8 cellular contexts compared by ENCODE assay signal in the genomic region with DNA sequence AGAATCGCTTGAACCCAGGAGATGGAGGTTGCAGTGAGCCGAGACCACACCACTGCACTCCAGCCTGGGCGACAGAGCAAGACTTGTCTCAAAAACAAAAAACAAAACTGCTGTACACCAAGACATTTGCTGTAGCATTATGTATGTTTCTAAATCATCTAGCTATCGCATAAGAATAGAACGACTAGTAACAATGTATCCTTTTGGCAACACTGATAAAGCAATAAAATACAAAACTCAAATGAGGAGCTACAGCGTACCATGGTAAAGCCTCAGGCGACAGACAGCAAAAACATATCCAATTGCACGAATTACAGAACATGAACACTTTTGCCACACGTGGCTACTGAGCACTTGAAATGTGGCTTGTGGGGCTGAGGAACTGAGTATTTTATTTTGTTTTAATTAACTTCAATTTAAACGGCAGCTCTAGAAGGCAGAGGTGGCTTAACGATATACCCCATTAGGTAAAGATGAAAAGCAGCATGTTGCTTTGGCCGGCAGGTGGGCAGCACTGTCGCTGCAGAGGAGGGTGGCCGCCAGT. TPM values are rescaled to one million over a fixed set of nuclear protein-coding genes. Genes with fewer than 3 reads are reported as not detected.
DNase-seq lines count a peak whose midpoint lies in the region; TF ChIP-seq lines count a peak whose summit lies in the region.

No MANE protein-coding gene starts in this region.

- peaks cover 15 to 33% of the 10 kb centered on the region in 2 donors for H3K36me3 Mint-ChIP-seq in CD4-positive, alpha-beta memory T cell
- peaks cover 4% of the 10 kb centered on the region for H3K36me3 Mint-ChIP-seq in neural progenitor cell

- H3K9ac ChIP-seq in MM.1S (ENCODE audit: low read length), result no peak overlapping the region
- H3K9ac ChIP-seq in neural progenitor cell, result no peak overlapping the region

- H3K36me3 ChIP-seq in CD4-positive, alpha-beta memory T cell (ENCODE audit: insufficient read depth, low read length), result peaks cover 34% of the 10 kb centered on the region
- H3K36me3 ChIP-seq in MM.1S (replicated peaks; ENCODE audit: insufficient read depth, low read length) (no peaks in the 10 kb centered on the region), neural progenitor cell (no peaks in the 10 kb centered on the region)

- H3K27me3 ChIP-seq in CD4-positive, alpha-beta memory T cell (ENCODE audit: insufficient read depth, low read length), result no peaks in the 10 kb centered on the region
- H3K27me3 ChIP-seq in MM.1S (replicated peaks; ENCODE audit: insufficient read depth, low read length) (no peaks in the 10 kb centered on the region), neural progenitor cell (no peaks in the 10 kb centered on the region)

- peak overlapping the region; percentile 85 to 99 (median 97) for H3K4me3 Mint-ChIP-seq in CD4-positive, alpha-beta memory T cell
- peak overlapping the region; percentile 100 for H3K4me3 Mint-ChIP-seq in neural progenitor cell

- H3K27me3 Mint-ChIP-seq in CD4-positive, alpha-beta memory T cell, result no peaks in the 10 kb centered on the region
- H3K27me3 Mint-ChIP-seq in neural progenitor cell (ENCODE audit: insufficient read depth, low read depth), result peaks cover 2% of the 10 kb centered on the region

- TF ChIP-seq CTCF in MM.1S (IDR thresholded peaks at IDR 0.05; ENCODE audit: low read length), result no peak
- no peak for TF ChIP-seq CTCF in choroid plexus epithelial cell (conservative IDR thresholded peaks at IDR 0.05; ENCODE audit: low read depth, low read length)
- TF ChIP-seq CTCF in neural progenitor cell (IDR thresholded peaks at IDR 0.05), result no peak

- no peak overlapping the region for H3K27ac ChIP-seq in CD4-positive, alpha-beta memory T cell (ENCODE audit: low read depth, low read length)
- H3K27ac ChIP-seq in MM.1S (ENCODE audit: low read length) (no peak overlapping the region), neural progenitor cell (no peak overlapping the region)

- H3K4me1 Mint-ChIP-seq in CD4-positive, alpha-beta memory T cell, result peaks cover 24 to 62% (median 37%) of the 10 kb centered on the region in 4 donors
- H3K4me1 Mint-ChIP-seq in neural progenitor cell, result peaks cover 35% of the 10 kb centered on the region

- H3K4me2 ChIP-seq in MM.1S (ENCODE audit: low read depth, low read length) (peak overlapping the region; percentile 100), neural progenitor cell (peak overlapping the region; percentile 93)

- H3K9me3 Mint-ChIP-seq in CD4-positive, alpha-beta memory T cell, result no peaks in the 10 kb centered on the region
- no peaks in the 10 kb centered on the region for H3K9me3 Mint-ChIP-seq in neural progenitor cell

- no peak overlapping the region for H2AFZ ChIP-seq in MM.1S (ENCODE audit: low read length)
- no peak overlapping the region for H2AFZ ChIP-seq in neural progenitor cell (replicated peaks)

- H3F3A ChIP-seq in MM.1S (ENCODE audit: insufficient read depth, low read length), result peaks cover 37% of the 10 kb centered on the region
- H3F3A ChIP-seq in neural progenitor cell (ENCODE audit: low read depth), result peaks cover 18% of the 10 kb centered on the region

- CTCF ChIA-PET in CD4-positive, alpha-beta memory T cell (lab: Charles Lee; ENCODE audit: partially characterized antibody), result interaction anchor here (0.8 to 3.8 kb wide), 13 partner anchors 10 to 378 kb away, joined by 3 to 28 read pairs (median 4); a partner anchor contains a TSS

- H3K79me2 ChIP-seq in MM.1S (ENCODE audit: low read length), result peaks cover 87% of the 10 kb centered on the region
- peaks cover 58% of the 10 kb centered on the region for H3K79me2 ChIP-seq in neural progenitor cell (ENCODE audit: low read depth)

- peaks cover 52% of the 10 kb centered on the region for H3K4me1 ChIP-seq in CD4-positive, alpha-beta memory T cell (ENCODE audit: insufficient read depth, low read length)
- peaks cover 20% of the 10 kb centered on the region for H3K4me1 ChIP-seq in MM.1S (ENCODE audit: low read length)
- H3K4me1 ChIP-seq in neural progenitor cell, result peaks cover 13% of the 10 kb centered on the region

- DNase-seq in CD4-positive, alpha-beta memory T cell, result no peak
- DNase-seq in MM.1S (no peak), choroid plexus epithelial cell (ENCODE audit: low read depth) (no peak), neural progenitor cell (ENCODE audit: low spot score) (no peak), NCI-H748 treated with DMSO at 0.1 percent for 48 hours (lab: John Stamatoyannopoulos, UW) (no peak), inferior parietal cortex (ENCODE audit: extremely low spot score) (no peak), AG08396 (ENCODE audit: low spot score) (no peak)
- DNase-seq in effector CD4-positive, alpha-beta T cell, result no peak

- H4K20me1 ChIP-seq in MM.1S (ENCODE audit: insufficient read depth, low read length) (no peaks in the 10 kb centered on the region), neural progenitor cell (ENCODE audit: low read depth) (peaks cover 53% of the 10 kb centered on the region)

- no peaks in the 10 kb centered on the region for H3K9me3 ChIP-seq in CD4-positive, alpha-beta memory T cell (ENCODE audit: control insufficient read depth in 1 of 2, low read length in 2 of 2)
- H3K9me3 ChIP-seq in MM.1S (replicated peaks; ENCODE audit: insufficient read depth, low read length) (no peaks in the 10 kb centered on the region), neural progenitor cell (ENCODE audit: low read depth) (no peaks in the 10 kb centered on the region)

- POLR2A ChIA-PET in CD4-positive, alpha-beta memory T cell (lab: Charles Lee; ENCODE audit: partially characterized antibody), result interaction anchor here (0.8 to 5.9 kb wide), 5 partner anchors 8 to 283 kb away, joined by 3 to 32 read pairs (median 4); a partner anchor contains a TSS

- H3K9me2 ChIP-seq in MM.1S (replicated peaks; ENCODE audit: insufficient read depth, low read length), result no peaks in the 10 kb centered on the region

- H3K27ac Mint-ChIP-seq in CD4-positive, alpha-beta memory T cell, result peak overlapping the region; percentile 57 to 99 (median 79)
- H3K27ac Mint-ChIP-seq in neural progenitor cell, result no peak overlapping the region

- peak overlapping the region in 1 of 2 donors; percentile 35 for H3K4me3 ChIP-seq in CD4-positive, alpha-beta memory T cell (ENCODE audit: low read length in 2 of 2)
- H3K4me3 ChIP-seq in MM.1S (ENCODE audit: low read length) (peak overlapping the region; percentile 81), choroid plexus epithelial cell (ENCODE audit: low read depth, low read length) (peak overlapping the region; percentile 37), neural progenitor cell (peak overlapping the region; percentile 94)

- intact Hi-C loops in CD4-positive, alpha-beta memory T cell (cut with micrococcal nuclease), result loop anchor here (5.0 kb wide), 2 partner anchors 40 to 285 kb away; a partner anchor contains a TSS

RNA-seq across cellular contexts. Expression of a gene that starts 2.3 kb away (rescaled TPM):
- total RNA-seq in CD4-positive, alpha-beta memory T cell, result 100 to 1,000 TPM; 132 to 133 TPM
- 10 to 100 TPM; 16.5 to 20.5 TPM for polyA plus RNA-seq in CD4-positive, alpha-beta memory T cell
- 16.9 and 44.6 TPM in 2 replicates for total RNA-seq in neural progenitor cell (ENCODE audit: low replicate concordance)

RNA-seq across cellular contexts. Expression of a gene that starts 8.6 kb away (rescaled TPM):
- total RNA-seq in CD4-positive, alpha-beta memory T cell, result 100 to 1,000 TPM; 141 to 151 TPM
- 1 to 10 TPM; 3.8 to 6.8 TPM for polyA plus RNA-seq in CD4-positive, alpha-beta memory T cell
- total RNA-seq in neural progenitor cell (ENCODE audit: low replicate concordance), result 5.4 and 27.6 TPM in 2 replicates

RNA-seq across cellular contexts. Expression of a gene that starts 19.0 kb away (rescaled TPM):
- 1 to 10 TPM; 2.9 TPM for total RNA-seq in CD4-positive, alpha-beta memory T cell
- under 1 TPM in 1 of 2 donors, not detected in 1; 0.05 TPM for polyA plus RNA-seq in CD4-positive, alpha-beta memory T cell
- 18.7 and 28.4 TPM in 2 replicates for total RNA-seq in neural progenitor cell (ENCODE audit: low replicate concordance)

RNA-seq across cellular contexts. Expression of a gene that starts 27.7 kb away (rescaled TPM):
- 1 to 10 TPM; 1.6 to 1.7 TPM for total RNA-seq in CD4-positive, alpha-beta memory T cell
- under 1 TPM; 0.10 to 0.54 TPM for polyA plus RNA-seq in CD4-positive, alpha-beta memory T cell
- total RNA-seq in neural progenitor cell (ENCODE audit: low replicate concordance), result 0.37 TPM in 1 of 2 replicates, not detected in the other

RNA-seq across cellular contexts. Expression of a gene that starts 41.7 kb away (rescaled TPM):
- 10 to 100 TPM; 33.8 to 34.8 TPM for total RNA-seq in CD4-positive, alpha-beta memory T cell
- 1 to 10 TPM; 2.0 to 6.6 TPM for polyA plus RNA-seq in CD4-positive, alpha-beta memory T cell
- total RNA-seq in neural progenitor cell (ENCODE audit: low replicate concordance), result 7.6 and 20.8 TPM in 2 replicates
